In the genomic region with DNA sequence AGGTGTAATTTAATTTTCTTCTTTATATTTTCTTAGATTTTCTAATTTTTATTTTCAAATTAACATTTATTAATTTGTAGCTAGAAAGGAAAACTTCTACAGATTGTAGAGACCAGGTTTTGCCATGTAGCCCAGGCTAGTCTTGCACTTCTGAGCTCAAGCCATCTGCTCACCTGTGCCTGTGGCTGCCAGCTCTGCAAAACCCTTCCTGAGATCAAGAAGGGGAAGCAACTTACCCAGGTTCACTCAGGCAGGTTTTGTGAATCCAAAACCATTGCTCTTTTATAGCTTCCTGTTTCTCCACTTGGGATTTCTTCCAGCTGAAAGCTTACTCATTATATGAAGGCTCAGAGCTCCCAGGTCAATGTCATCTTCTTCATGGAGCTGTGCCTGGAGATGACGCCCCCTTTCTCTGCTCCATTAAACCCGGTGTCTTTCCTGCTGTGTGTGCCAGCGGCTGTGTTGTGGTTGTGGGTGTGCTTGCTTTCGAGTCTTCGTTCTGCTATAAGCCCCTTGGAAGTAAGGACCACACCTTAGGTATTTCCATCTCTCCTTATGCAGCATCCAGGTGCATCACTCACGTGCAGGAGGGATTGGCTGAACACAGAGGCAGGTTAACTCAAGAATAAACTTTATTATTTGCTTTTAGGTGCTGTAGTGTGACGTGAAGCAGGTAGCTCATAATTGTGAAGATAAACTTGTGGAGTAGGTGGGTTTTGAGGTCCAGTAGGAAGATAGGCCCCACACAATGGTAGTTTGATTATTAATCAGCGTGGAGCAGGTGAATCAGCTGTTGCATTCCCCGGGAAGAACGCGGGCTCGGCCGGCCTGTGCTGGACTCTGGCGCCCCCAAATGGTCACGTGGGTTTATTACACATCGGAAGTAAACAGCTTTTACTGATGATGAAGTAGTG, we compare ENCODE assay signal across 1 cellular context.
TF ChIP-seq lines count a peak whose summit lies in the region.

No MANE protein-coding gene starts in this region.

TF ChIP-seq in K562, 482 proteins besides CTCF, POLR2A, EP300 and RAD21 (continued from another document and continues in another):
- TF ChIP-seq CREM (IDR thresholded peaks at IDR 0.05; ENCODE audit: low read depth): peak; percentile 49; the same call in 1 of the 2 replicates
- no peak for TF ChIP-seq SRSF3 (IDR thresholded peaks at IDR 0.05; ENCODE audit: insufficient read depth, low read length)
- TF ChIP-seq HNRNPK (IDR thresholded peaks at IDR 0.05; ENCODE audit: low read depth, low read length, poor library complexity, severe bottlenecking): no peak
- no peak for TF ChIP-seq RFX5 (IDR thresholded peaks at IDR 0.05; ENCODE audit: low read depth, low read length)
- TF ChIP-seq TCF7L2 (IDR thresholded peaks at IDR 0.05; ENCODE audit: low read depth, low read length): no peak
- TF ChIP-seq LARP7 (IDR thresholded peaks at IDR 0.05): no peak
- TF ChIP-seq COPS2 (conservative IDR thresholded peaks at IDR 0.05): no peak
- TF ChIP-seq JUNB (CRISPR knock-in tag; conservative IDR thresholded peaks at IDR 0.05): no peak
- no peak for TF ChIP-seq CBX2 (IDR thresholded peaks at IDR 0.05; ENCODE audit: insufficient read depth, low read length, poor library complexity, severe bottlenecking)
- TF ChIP-seq IRF1 (CRISPR knock-in tag; IDR thresholded peaks at IDR 0.05; ENCODE audit: borderline replicate concordance): no peak
- TF ChIP-seq ELF2 (CRISPR knock-in tag; IDR thresholded peaks at IDR 0.05): no peak
- no peak for TF ChIP-seq MTA3 (IDR thresholded peaks at IDR 0.05; ENCODE audit: borderline replicate concordance)
- no peak for TF ChIP-seq MCM7 (IDR thresholded peaks at IDR 0.05)
- peak; percentile 90; the same call in 1 of the 2 replicates for TF ChIP-seq TOE1 (IDR thresholded peaks at IDR 0.05; ENCODE audit: borderline replicate concordance)
- TF ChIP-seq TOE1 (CRISPR knock-in tag; IDR thresholded peaks at IDR 0.05; ENCODE audit: borderline replicate concordance, low read depth): no peak
- TF ChIP-seq ZFP1 (CRISPR knock-in tag; IDR thresholded peaks at IDR 0.05): no peak
- TF ChIP-seq NR1H2 (CRISPR knock-in tag; IDR thresholded peaks at IDR 0.05): no peak
- TF ChIP-seq, protein P1, sequence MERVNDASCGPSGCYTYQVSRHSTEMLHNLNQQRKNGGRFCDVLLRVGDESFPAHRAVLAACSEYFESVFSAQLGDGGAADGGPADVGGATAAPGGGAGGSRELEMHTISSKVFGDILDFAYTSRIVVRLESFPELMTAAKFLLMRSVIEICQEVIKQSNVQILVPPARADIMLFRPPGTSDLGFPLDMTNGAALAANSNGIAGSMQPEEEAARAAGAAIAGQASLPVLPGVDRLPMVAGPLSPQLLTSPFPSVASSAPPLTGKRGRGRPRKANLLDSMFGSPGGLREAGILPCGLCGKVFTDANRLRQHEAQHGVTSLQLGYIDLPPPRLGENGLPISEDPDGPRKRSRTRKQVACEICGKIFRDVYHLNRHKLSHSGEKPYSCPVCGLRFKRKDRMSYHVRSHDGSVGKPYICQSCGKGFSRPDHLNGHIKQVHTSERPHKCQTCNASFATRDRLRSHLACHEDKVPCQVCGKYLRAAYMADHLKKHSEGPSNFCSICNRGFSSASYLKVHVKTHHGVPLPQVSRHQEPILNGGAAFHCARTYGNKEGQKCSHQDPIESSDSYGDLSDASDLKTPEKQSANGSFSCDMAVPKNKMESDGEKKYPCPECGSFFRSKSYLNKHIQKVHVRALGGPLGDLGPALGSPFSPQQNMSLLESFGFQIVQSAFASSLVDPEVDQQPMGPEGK (CRISPR knock-in tag; IDR thresholded peaks at IDR 0.05; ENCODE audit: borderline replicate concordance): no peak
- TF ChIP-seq ZFP91 (CRISPR knock-in tag; IDR thresholded peaks at IDR 0.05): 0 out of 2 replicates have a peak, but pooled peaks have one; percentile 30
- TF ChIP-seq CBFA2T3 (IDR thresholded peaks at IDR 0.05): 0 out of 2 replicates have a peak, but pooled peaks have one; percentile 13
- TF ChIP-seq HMGN3 (IDR thresholded peaks at IDR 0.05; ENCODE audit: borderline replicate concordance, extremely low read depth, insufficient read length, low read depth, low read length): no peak
- TF ChIP-seq TBL1XR1 (IDR thresholded peaks at IDR 0.05; ENCODE audit: low read length in 2 of 2): no peak
- no peak for TF ChIP-seq CEBPG (CRISPR knock-in tag; IDR thresholded peaks at IDR 0.05)
- TF ChIP-seq CEBPG (tag; conservative IDR thresholded peaks at IDR 0.05 in 1 of 2, IDR thresholded peaks at IDR 0.05 in 1 of 2): no peak
- TF ChIP-seq ZNF77 (CRISPR knock-in tag; IDR thresholded peaks at IDR 0.05): no peak
- peak; percentile 54 for TF ChIP-seq CBFA2T2 (conservative IDR thresholded peaks at IDR 0.05)
- peak; percentile 86 for TF ChIP-seq ZEB2 (IDR thresholded peaks at IDR 0.05)
- TF ChIP-seq ZNF589 (CRISPR knock-in tag; IDR thresholded peaks at IDR 0.05; ENCODE audit: low read depth): no peak
- 0 out of 2 replicates have a peak, but pooled peaks have one; percentile 19 for TF ChIP-seq ZNF592 (IDR thresholded peaks at IDR 0.05)
- TF ChIP-seq PCBP1 (IDR thresholded peaks at IDR 0.05; ENCODE audit: low read depth, low read length, poor library complexity, severe bottlenecking): no peak
- TF ChIP-seq TFE3 (CRISPR knock-in tag; IDR thresholded peaks at IDR 0.05): peak; percentile 96
- no peak for TF ChIP-seq ZNF444 (CRISPR knock-in tag; IDR thresholded peaks at IDR 0.05)
- peak; percentile 57 for TF ChIP-seq BHLHE40 (IDR thresholded peaks at IDR 0.05; ENCODE audit: low read length)
- no peak for TF ChIP-seq ZNF175 (CRISPR knock-in tag; IDR thresholded peaks at IDR 0.05; ENCODE audit: low read depth)
- TF ChIP-seq ZNF717 (CRISPR knock-in tag; IDR thresholded peaks at IDR 0.05): no peak
- no peak for TF ChIP-seq KAT8 (IDR thresholded peaks at IDR 0.05; ENCODE audit: low read depth)
- TF ChIP-seq STAG1 (CRISPR knock-in tag; IDR thresholded peaks at IDR 0.05; ENCODE audit: borderline replicate concordance): peak; percentile 83; the same call in 1 of the 2 replicates
- no peak for TF ChIP-seq FOXJ3 (CRISPR knock-in tag; IDR thresholded peaks at IDR 0.05)
- no peak for TF ChIP-seq CREBBP (IDR thresholded peaks at IDR 0.05; ENCODE audit: low read depth, low read length)
- no peak for TF ChIP-seq ZNF165 (CRISPR knock-in tag; IDR thresholded peaks at IDR 0.05; ENCODE audit: borderline replicate concordance)
- TF ChIP-seq POLR2AphosphoS5 (IDR thresholded peaks at IDR 0.05; ENCODE audit: control insufficient read depth, insufficient read depth, low read depth, low read length): no peak
- TF ChIP-seq FOXK2 (conservative IDR thresholded peaks at IDR 0.05 in 1 of 2, IDR thresholded peaks at IDR 0.05 in 1 of 2; ENCODE audit: low read depth in 2 of 2): peak; percentile 93 to 94
- TF ChIP-seq SPI1 (IDR thresholded peaks at IDR 0.05; ENCODE audit: borderline replicate concordance, low read depth, low read length): no peak
- TF ChIP-seq SMAD4 (CRISPR knock-in tag; conservative IDR thresholded peaks at IDR 0.05): no peak
- TF ChIP-seq, protein P2, sequence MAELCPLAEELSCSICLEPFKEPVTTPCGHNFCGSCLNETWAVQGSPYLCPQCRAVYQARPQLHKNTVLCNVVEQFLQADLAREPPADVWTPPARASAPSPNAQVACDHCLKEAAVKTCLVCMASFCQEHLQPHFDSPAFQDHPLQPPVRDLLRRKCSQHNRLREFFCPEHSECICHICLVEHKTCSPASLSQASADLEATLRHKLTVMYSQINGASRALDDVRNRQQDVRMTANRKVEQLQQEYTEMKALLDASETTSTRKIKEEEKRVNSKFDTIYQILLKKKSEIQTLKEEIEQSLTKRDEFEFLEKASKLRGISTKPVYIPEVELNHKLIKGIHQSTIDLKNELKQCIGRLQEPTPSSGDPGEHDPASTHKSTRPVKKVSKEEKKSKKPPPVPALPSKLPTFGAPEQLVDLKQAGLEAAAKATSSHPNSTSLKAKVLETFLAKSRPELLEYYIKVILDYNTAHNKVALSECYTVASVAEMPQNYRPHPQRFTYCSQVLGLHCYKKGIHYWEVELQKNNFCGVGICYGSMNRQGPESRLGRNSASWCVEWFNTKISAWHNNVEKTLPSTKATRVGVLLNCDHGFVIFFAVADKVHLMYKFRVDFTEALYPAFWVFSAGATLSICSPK (IDR thresholded peaks at IDR 0.05; ENCODE audit: borderline replicate concordance): no peak
- TF ChIP-seq RBM22 (IDR thresholded peaks at IDR 0.05; ENCODE audit: low read depth, low read length, poor library complexity, severe bottlenecking): no peak
- TF ChIP-seq ZNF133 (CRISPR knock-in tag; IDR thresholded peaks at IDR 0.05): no peak
- no peak for TF ChIP-seq SAP30 (IDR thresholded peaks at IDR 0.05; ENCODE audit: borderline replicate concordance, insufficient read depth, low read depth, low read length, poor library complexity, severe bottlenecking)
- TF ChIP-seq ATF3 (IDR thresholded peaks at IDR 0.05): peak; percentile 23; the same call in 1 of the 2 replicates
- TF ChIP-seq ATF3 (CRISPR knock-in tag; conservative IDR thresholded peaks at IDR 0.05): no peak
- TF ChIP-seq ZBTB8A (IDR thresholded peaks at IDR 0.05; ENCODE audit: partially characterized antibody): no peak
- peak; percentile 42 for TF ChIP-seq TCF3 (CRISPR knock-in tag; IDR thresholded peaks at IDR 0.05)
- TF ChIP-seq GTF2B (IDR thresholded peaks at IDR 0.05; ENCODE audit: extremely low read depth, insufficient read length): no peak
